Comparison of ENCODE assay signal across 8 cellular contexts in the genomic region with DNA sequence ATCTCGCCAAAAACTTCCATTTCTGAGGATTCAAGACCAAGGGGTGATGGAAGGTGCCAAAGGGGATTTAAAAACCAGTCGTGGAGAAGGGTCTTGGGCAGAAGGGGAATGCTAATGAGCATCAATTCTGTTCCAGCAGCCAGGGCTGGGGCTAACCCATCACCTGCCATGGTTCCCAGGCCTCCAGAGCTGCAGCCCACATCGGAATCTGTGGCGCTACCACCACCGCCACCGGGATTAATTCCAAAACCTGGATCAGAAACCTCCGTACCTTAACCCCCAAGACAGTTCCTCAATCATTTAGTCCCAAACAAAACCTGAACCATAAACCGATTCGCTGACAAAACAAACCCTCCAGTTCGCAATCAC. TPM values are rescaled to one million over a fixed set of nuclear protein-coding genes. Genes with fewer than 3 reads are reported as not detected.
A peak's percentile ranks its signal among the peaks of the same experiment; 100 is the strongest.
DNase-seq lines count a peak whose midpoint lies in the region; ATAC-seq and TF ChIP-seq lines count a peak whose summit lies in the region.

No MANE protein-coding gene starts in this region.

- no peak for TF ChIP-seq CTCF in RWPE2 (IDR thresholded peaks at IDR 0.05; ENCODE audit: poor library complexity, severe bottlenecking)
- TF ChIP-seq CTCF in nephron (IDR thresholded peaks at IDR 0.05; ENCODE audit: unreplicated experiment in 3 of 3): no peak

- 14 to 17% methylated on average over 10 of the region's 10 CpGs for WGBS in esophagus, 2 donors

- peaks cover 75% of the 10 kb centered on the region for H3K36me3 Mint-ChIP-seq in nephron (ENCODE audit: low read depth)

- DNase-seq in NCI-H526 (lab: John Stamatoyannopoulos, UW) (peak; percentile 14 to 64), NCI-H526 treated with DMSO at 0.1 percent for 48 hours (lab: John Stamatoyannopoulos, UW) (no peak), RWPE2 (ENCODE audit: low spot score) (no peak), NCI-H1417 treated with DMSO at 0.1 percent for 48 hours (lab: John Stamatoyannopoulos, UW) (no peak), NCI-H1048 (lab: John Stamatoyannopoulos, UW) (no peak)
- DNase-seq in activated CD8-positive, alpha-beta memory T cell treated with anti-CD3 and anti-CD28 coated beads, Interleukin-2, amount 50 U/mL, for 4 hours: no peak

- no peak overlapping the region for H3K27ac ChIP-seq in RWPE2 (ENCODE audit: poor library complexity, severe bottlenecking)
- peak overlapping the region; percentile 71 to 95 for H3K27ac ChIP-seq in esophagus (ENCODE audit: low read depth in 2 of 2, low read length in 1 of 2)

- H3K4me3 Mint-ChIP-seq in nephron: peak overlapping the region; percentile 94 to 99 (median 95)

- H3K27me3 ChIP-seq in RWPE2 (ENCODE audit: insufficient read depth, poor library complexity, severe bottlenecking) (no peaks in the 10 kb centered on the region), esophagus (ENCODE audit: control insufficient read depth in 1 of 2, insufficient read depth in 2 of 2, low read length in 2 of 2) (no peaks in the 10 kb centered on the region)

- no peaks in the 10 kb centered on the region for H3K4me1 ChIP-seq in RWPE2 (ENCODE audit: insufficient read depth, poor library complexity, severe bottlenecking)
- H3K4me1 ChIP-seq in esophagus (ENCODE audit: control insufficient read depth in 2 of 2, insufficient read depth in 2 of 2, low read length in 1 of 2): peaks cover 0 to 3% of the 10 kb centered on the region in 2 donors

- H3K27me3 Mint-ChIP-seq in nephron (ENCODE audit: low read depth): no peaks in the 10 kb centered on the region

- H3K36me3 ChIP-seq in RWPE2 (ENCODE audit: low read depth): peaks cover 9% of the 10 kb centered on the region
- H3K36me3 ChIP-seq in esophagus (ENCODE audit: control insufficient read depth in 2 of 2, insufficient read depth in 2 of 2, low read length in 1 of 2): peaks cover 0 to 3% of the 10 kb centered on the region in 2 donors

- peak overlapping the region; percentile 97 to 99 (median 97) for H3K27ac Mint-ChIP-seq in nephron

- H3K9me3 ChIP-seq in RWPE2 (ENCODE audit: severe bottlenecking) (peaks cover 5% of the 10 kb centered on the region), esophagus (ENCODE audit: control insufficient read depth in 2 of 2, insufficient read depth in 1 of 2, low read depth in 1 of 2, low read length in 1 of 2) (peaks cover 2 to 5% of the 10 kb centered on the region in 2 donors)

- ATAC-seq in RWPE2 (ENCODE audit: low read depth): peak; percentile 44

- H3K4me3 ChIP-seq in RWPE2 (ENCODE audit: severe bottlenecking) (peak overlapping the region; percentile 53), esophagus (ENCODE audit: low read depth in 1 of 2, low read length in 2 of 2) (peak overlapping the region; percentile 68 to 75)

- peaks cover 10% of the 10 kb centered on the region for H3K4me1 Mint-ChIP-seq in nephron

- H3K9me3 Mint-ChIP-seq in nephron: peaks cover 60% of the 10 kb centered on the region

RNA-seq across cellular contexts. Expression of gene ZNF615, which starts 0.6 kb away (rescaled TPM):
- 1 to 10 TPM; 1.9 to 3.1 TPM for polyA plus RNA-seq in esophagus

RNA-seq across cellular contexts. Expression of gene ZNF614, which starts 20.8 kb away (rescaled TPM):
- polyA plus RNA-seq in esophagus: 1 to 10 TPM; 1.0 to 2.6 TPM

RNA-seq across cellular contexts. Expression of gene ZNF350, which starts 20.8 kb away (rescaled TPM):
- 1 to 10 TPM; 5.1 to 6.4 TPM for polyA plus RNA-seq in esophagus

RNA-seq across cellular contexts. Expression of gene ZNF432, which starts 41.2 kb away (rescaled TPM):
- 10 to 100 TPM in 1 of 2 donors, 1 to 10 TPM in 1; 6.8 to 10.1 TPM for polyA plus RNA-seq in esophagus

Comparison
In these comparisons a context has a peak if more than half of its experiments do, and no peak if none do; other contexts are left out.
1. DNase-seq: peak in NCI-H526 (2 of 2); none in NCI-H526 treated with DMSO at 0.1 percent for 48 hours (single experiment), RWPE2 (single experiment), NCI-H1417 treated with DMSO at 0.1 percent for 48 hours (single experiment), activated CD8-positive, alpha-beta memory T cell treated with anti-CD3 and anti-CD28 coated beads, Interleukin-2, amount 50 U/mL, for 4 hours (single experiment) and NCI-H1048 (single experiment).